In the genomic region with DNA sequence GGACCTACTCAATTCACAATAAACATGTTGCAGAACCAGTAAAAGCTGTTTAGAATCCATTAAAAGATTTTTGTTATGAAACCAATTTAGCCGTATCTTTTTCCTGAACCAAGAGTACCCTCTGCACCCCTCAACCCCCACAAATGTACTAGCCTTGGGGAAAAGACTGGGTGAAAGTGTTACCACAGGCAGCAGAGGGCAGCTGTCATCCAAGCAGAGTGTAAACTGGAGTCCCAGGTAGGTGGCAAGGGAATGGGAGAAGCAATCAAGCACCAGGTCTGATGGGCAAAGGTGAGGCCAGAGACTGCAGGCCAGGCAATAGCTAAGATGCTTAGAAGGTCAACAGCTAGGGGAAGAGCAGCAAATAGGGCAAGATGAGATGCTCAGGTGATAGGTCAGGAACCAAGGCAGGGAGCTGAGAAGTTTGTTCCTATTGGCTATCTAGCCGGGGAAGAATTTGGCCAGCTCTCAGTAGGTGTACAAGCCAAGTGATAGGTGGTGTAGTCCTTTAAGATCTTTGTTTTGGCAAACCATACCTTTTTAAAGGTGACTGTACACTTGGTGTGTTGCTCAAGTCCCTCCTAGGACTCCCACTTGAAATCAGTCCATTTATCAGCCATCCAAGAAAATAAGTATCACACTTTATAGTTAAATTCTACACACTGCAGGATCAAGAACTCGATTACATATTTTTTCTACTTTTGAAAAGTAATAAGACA, we compare ENCODE assay signal across 19 cellular contexts.
A peak's percentile ranks its signal among the peaks of the same experiment; 100 is the strongest.
DNase-seq lines count a peak whose midpoint lies in the region; ATAC-seq, FAIRE-seq and TF ChIP-seq lines count a peak whose summit lies in the region.
"Had no signal": no experiment of that assay in that cellular context is flagged by ENCODE, and none has a peak within 500 bp of the region (broad histone marks: within the 10 kb centered on the region; RNA-seq: fewer than 3 reads in every experiment).

No MANE protein-coding gene starts in this region.

- H3K9ac ChIP-seq in endodermal cell (ENCODE audit: extremely low read depth, low read length, poor library complexity, severe bottlenecking), result no peak overlapping the region
- H3K9ac ChIP-seq: BLaER1 treated with 17β-estradiol and CSF1 and Interleukin-3, amounts not matched to agents 10 nM and 100 nM had no signal

- intact Hi-C loops in pancreas (cut with DNase I), result loop anchor here in 1 of 3 donors (10.0 kb wide), 1 partner anchor 201 kb away; no protein-coding TSS in a partner anchor

- no peaks in the 10 kb centered on the region for H3K9me3 Mint-ChIP-seq in endodermal cell
- H3K9me3 Mint-ChIP-seq: naive thymus-derived CD8-positive, alpha-beta T cell had no signal

- H3K27me3 ChIP-seq in endodermal cell (ENCODE audit: control insufficient read depth, insufficient read depth, low read length, poor library complexity, severe bottlenecking), result no peaks in the 10 kb centered on the region
- no peaks in the 10 kb centered on the region for H3K27me3 ChIP-seq in pancreas
- H3K27me3 ChIP-seq: BLaER1 treated with 17β-estradiol and CSF1 and Interleukin-3, amounts not matched to agents 10 nM and 100 nM; heart left ventricle had no signal

- no peaks in the 10 kb centered on the region for H3K4me1 ChIP-seq in endodermal cell (ENCODE audit: control insufficient read depth, insufficient read depth, low read length)
- peaks cover 3 to 11% (median 7%) of the 10 kb centered on the region in 3 donors for H3K4me1 ChIP-seq in pancreas

- no peak overlapping the region for H3K4me3 ChIP-seq in endodermal cell (ENCODE audit: low read length)
- H3K4me3 ChIP-seq in pancreas, result no peak overlapping the region
- H3K4me3 ChIP-seq: BLaER1 treated with 17β-estradiol and CSF1 and Interleukin-3, amounts not matched to agents 10 nM and 100 nM; heart left ventricle had no signal

- H3K36me3 ChIP-seq in endodermal cell (ENCODE audit: control insufficient read depth, insufficient read depth, low read length) (no peaks in the 10 kb centered on the region), pancreas (no peaks in the 10 kb centered on the region)
- H3K36me3 ChIP-seq: BLaER1 treated with 17β-estradiol and CSF1 and Interleukin-3, amounts not matched to agents 10 nM and 100 nM; heart left ventricle had no signal

- H3K27me3 Mint-ChIP-seq in endodermal cell (ENCODE audit: insufficient read depth), result no peaks in the 10 kb centered on the region

- no peaks in the 10 kb centered on the region for H3K9me3 ChIP-seq in endodermal cell (ENCODE audit: control insufficient read depth, low read length)
- H3K9me3 ChIP-seq in pancreas, result no peaks in the 10 kb centered on the region
- H3K9me3 ChIP-seq: BLaER1 treated with 17β-estradiol and CSF1 and Interleukin-3, amounts not matched to agents 10 nM and 100 nM; heart left ventricle had no signal

- no peak for FAIRE-seq in pancreas (lab: Jason Lieb, UNC)

- ATAC-seq in pancreas (peak; percentile 44 to 87 (median 69)), GM21390 (IDR thresholded peaks at IDR 0.05; ENCODE audit: unreplicated experiment) (no peak)
- ATAC-seq: heart left ventricle; naive thymus-derived CD8-positive, alpha-beta T cell had no signal

- H3K27ac Mint-ChIP-seq in endodermal cell, result no peak overlapping the region
- H3K27ac Mint-ChIP-seq: naive thymus-derived CD8-positive, alpha-beta T cell had no signal

- peaks cover 2% of the 10 kb centered on the region for H3K4me1 Mint-ChIP-seq in endodermal cell
- H3K4me1 Mint-ChIP-seq: naive thymus-derived CD8-positive, alpha-beta T cell had no signal

- peak; percentile 8 for TF ChIP-seq CTCF in GM12873 (IDR thresholded peaks at IDR 0.05; ENCODE audit: insufficient read depth, low read depth, low read length, missing control alignments)
- TF ChIP-seq CTCF in endodermal cell (conservative IDR thresholded peaks at IDR 0.05), result peak; percentile 55
- TF ChIP-seq CTCF in pancreas (IDR thresholded peaks at IDR 0.05), result no peak

- H3K36me3 Mint-ChIP-seq in endodermal cell (ENCODE audit: low read depth), result no peaks in the 10 kb centered on the region
- H3K36me3 Mint-ChIP-seq: naive thymus-derived CD8-positive, alpha-beta T cell had no signal

- DNase-seq in NCI-H69 (lab: John Stamatoyannopoulos, UW), result peak; percentile 43
- no peak for DNase-seq in endodermal cell
- DNase-seq in pancreas, result peak in 3 of 6 donors; percentile 23 to 38 (median 27)
- DNase-seq in putamen (ENCODE audit: low spot score), result no peak
- DNase-seq in NCI-H345 treated with DMSO at 0.1 percent for 48 hours (lab: John Stamatoyannopoulos, UW; ENCODE audit: unreplicated experiment), result no peak
- DNase-seq: activated CD4-positive, CD25-positive, alpha-beta regulatory T cell; activated effector memory CD4-positive, alpha-beta T cell treated with anti-CD3 and anti-CD28 coated beads, Interleukin-2, amount 50 U/mL, for 16 hours; aorta; cortex of kidney; DMS79 treated with DMSO at 0.1 percent for 48 hours; heart left ventricle; Karpas-422; kidney glomerular epithelial cell; naive thymus-derived CD8-positive, alpha-beta T cell; NCI-H1694 had no signal

- H3K27ac ChIP-seq in endodermal cell (ENCODE audit: low read depth, low read length) (no peak overlapping the region), pancreas (no peak overlapping the region)
- H3K27ac ChIP-seq: BLaER1 treated with 17β-estradiol and CSF1 and Interleukin-3, amounts not matched to agents 10 nM and 100 nM; HL-60 had no signal

- 94 to 99% methylated on average over 2 to 3 of the region's 3 CpGs for WGBS in endodermal cell (ENCODE audit: insufficient coverage in 1 of 2, insufficient read length in 1 of 2), 2 experiments
- WGBS in pancreas, 2 donors, result 55 to 61% methylated on average over 3 of the region's 3 CpGs

- no peak overlapping the region for H3K4me3 Mint-ChIP-seq in endodermal cell
- H3K4me3 Mint-ChIP-seq: naive thymus-derived CD8-positive, alpha-beta T cell had no signal

Comparison
In these comparisons a context has a peak if more than half of its experiments do, and no peak if none do; other contexts are left out.
1. CTCF ChIP-seq: peak in GM12873 (single experiment) and endodermal cell (single experiment); none in pancreas (0 of 4).